Comparison of ENCODE assay signal across 16 cellular contexts in genomic region chr9:33952066-33952465, GRCh38.
"Had no signal": no experiment of that assay in that cellular context is flagged by ENCODE, and none has a peak within 500 bp of the region (broad histone marks: within the 10 kb centered on the region; RNA-seq: fewer than 3 reads in every experiment).

No MANE protein-coding gene starts in this region.

- H3K9me3 ChIP-seq: ascending aorta, ovary, spleen, testis, upper lobe of left lung had no signal

- H3K27me3 ChIP-seq: ascending aorta, neural progenitor cell, ovary, spleen, testis, upper lobe of left lung had no signal

- H3K4me3 ChIP-seq: ascending aorta, neural progenitor cell, ovary, spleen, testis, upper lobe of left lung had no signal

- H3K4me1 ChIP-seq: ascending aorta, neural progenitor cell, spleen, testis, upper lobe of left lung had no signal

- DNase-seq: activated CD4-positive, alpha-beta T cell treated with anti-CD3 and anti-CD28 coated beads, Interleukin-2, amount 50 U/mL, for 1 hour; activated naive CD4-positive, alpha-beta T cell treated with anti-CD3 and anti-CD28 coated beads, Interleukin-2, amount 10 ng/mL, durations not matched to agents 7 days and 5 days; activated T-cell treated with anti-CD3 and anti-CD28 coated beads, Interleukin-2, amount 50 U/mL, for 1 hour; left colon; mammary epithelial cell; naive B cell; ovary; spleen; stimulated activated naive CD8-positive, alpha-beta T cell treated with anti-CD3 and anti-CD28 coated beads, Interleukin-15, amount 100 ng/mL, for 72 hours; testis; upper lobe of left lung had no signal

- H3K27ac ChIP-seq: ascending aorta, neural progenitor cell, ovary, testis, upper lobe of left lung had no signal

- ATAC-seq: activated CD4-positive, CD25-positive, alpha-beta regulatory T cell treated with anti-CD3 and anti-CD28 coated beads, Interleukin-2, amount 50 U/mL, for 24 hours; esophagus mucosa; left colon; sciatic nerve; stimulated activated naive CD8-positive, alpha-beta T cell treated with anti-CD3 and anti-CD28 coated beads, Interleukin-15, amount 100 ng/mL, for 72 hours had no signal

- H3K36me3 ChIP-seq: ovary had no signal
